Comparison of ENCODE assay signal across 8 cellular contexts in the genomic region with DNA sequence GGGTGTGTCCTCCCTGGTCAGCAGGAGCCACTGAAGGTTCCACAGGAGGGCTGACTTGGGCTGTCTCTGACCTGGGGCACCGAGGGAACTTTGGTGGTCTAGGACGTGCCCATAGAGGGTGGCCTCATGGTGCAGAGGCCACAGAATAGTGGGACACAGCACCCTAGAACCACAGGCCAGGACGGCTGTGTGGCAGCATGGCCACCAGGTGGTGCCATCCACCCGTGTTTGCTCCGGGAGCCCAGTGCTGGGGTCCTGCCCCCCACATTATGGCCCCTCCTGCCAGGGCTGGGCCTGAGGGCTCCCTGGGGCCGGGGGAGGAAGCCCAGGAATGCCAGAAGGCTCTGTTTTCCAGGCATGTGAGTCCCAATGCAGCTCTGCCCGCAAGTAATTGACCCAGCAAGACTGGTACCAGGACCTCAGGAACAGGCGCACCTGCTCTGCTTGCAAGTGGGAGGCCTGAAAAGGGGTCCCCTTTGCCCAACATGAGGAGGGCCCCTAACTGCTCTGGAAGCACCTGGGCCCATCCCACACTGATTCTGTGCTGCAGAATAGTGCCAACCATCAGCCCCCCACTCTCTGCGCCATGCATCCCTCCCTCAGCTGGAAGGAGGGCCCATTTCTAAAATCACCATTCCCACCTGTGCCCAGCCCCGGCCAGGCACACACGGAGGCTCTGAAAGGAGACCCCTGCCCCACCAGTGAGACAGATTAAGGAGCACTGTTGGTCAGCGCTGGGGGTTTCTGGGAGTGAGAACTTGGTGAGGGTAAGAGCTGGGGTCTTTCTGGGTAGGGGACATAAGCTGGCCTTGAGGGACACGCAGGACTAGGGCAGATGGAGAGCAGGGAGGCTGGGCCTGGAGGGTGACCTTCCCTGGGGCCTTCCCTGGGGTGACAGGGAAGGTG.
A peak's percentile ranks its signal among the peaks of the same experiment; 100 is the strongest.
DNase-seq lines count a peak whose midpoint lies in the region; ATAC-seq and TF ChIP-seq lines count a peak whose summit lies in the region.
"Not testable (repeated sequence)": the region's sequence is repeated elsewhere in the genome, so short reads cannot be mapped to it uniquely, and the experiment has no call there.

No MANE protein-coding gene starts in this region.

- H3K4me2 ChIP-seq in parathyroid adenoma (ENCODE audit: low read length), result not testable (repeated sequence)

- H3K27ac Mint-ChIP-seq in activated T-helper 1 cell treated with anti-CD3 and anti-CD28 coated beads, Interleukin-12 subunit alpha, Interleukin-12 subunit beta, Interleukin-2, Interleukin-4 antibody, amounts not matched to agents 30 ng/mL and 10 ng/mL and 1 ng/mL, durations not matched to agents 14 hours and 24 hours and 36 hours, result not testable (repeated sequence)

- ATAC-seq in upper lobe of right lung, result peak; percentile 38

- not testable (repeated sequence) for H3K9me3 ChIP-seq in parathyroid adenoma (ENCODE audit: control insufficient read depth, low read length); upper lobe of right lung

- DNase-seq in DMS 273 (lab: John Stamatoyannopoulos, UW; ENCODE audit: unreplicated experiment) (peak; percentile 54), RPMI8226 (peak; percentile 55), ecto neural progenitor cell (ENCODE audit: low spot score) (peak; percentile 73), iPS-NIHi11 (ENCODE audit: low spot score) (peak; percentile 78), upper lobe of right lung (peak; percentile 61)
- not testable (repeated sequence) for DNase-seq in HL-60 (ENCODE audit: low read depth in 1 of 2, low spot score in 1 of 2)
- peak; percentile 6 for DNase-seq in activated T-helper 1 cell treated with anti-CD3 and anti-CD28 coated beads, Interleukin-12 subunit alpha, Interleukin-12 subunit beta, Interleukin-2, Interleukin-4 antibody, amounts not matched to agents 30 ng/mL and 10 ng/mL and 1 ng/mL, durations not matched to agents 14 hours and 24 hours and 36 hours (ENCODE audit: low spot score)

- H3K4me1 Mint-ChIP-seq in activated T-helper 1 cell treated with anti-CD3 and anti-CD28 coated beads, Interleukin-12 subunit alpha, Interleukin-12 subunit beta, Interleukin-2, Interleukin-4 antibody, amounts not matched to agents 30 ng/mL and 10 ng/mL and 1 ng/mL, durations not matched to agents 14 hours and 24 hours and 36 hours (ENCODE audit: low read depth), result not testable (repeated sequence)

- H3K36me3 ChIP-seq in parathyroid adenoma (ENCODE audit: control insufficient read depth, insufficient read depth, low read length); upper lobe of right lung: not testable (repeated sequence)

- H3K79me2 ChIP-seq in parathyroid adenoma, result not testable (repeated sequence)

- H3K27ac ChIP-seq in HL-60 (replicated peaks); parathyroid adenoma; upper lobe of right lung: not testable (repeated sequence)

- not testable (repeated sequence) for H3K4me1 ChIP-seq in parathyroid adenoma, upper lobe of right lung

- H3K36me3 Mint-ChIP-seq in activated T-helper 1 cell treated with anti-CD3 and anti-CD28 coated beads, Interleukin-12 subunit alpha, Interleukin-12 subunit beta, Interleukin-2, Interleukin-4 antibody, amounts not matched to agents 30 ng/mL and 10 ng/mL and 1 ng/mL, durations not matched to agents 14 hours and 24 hours and 36 hours (ENCODE audit: low read depth), result not testable (repeated sequence)

- H3K27me3 Mint-ChIP-seq in activated T-helper 1 cell treated with anti-CD3 and anti-CD28 coated beads, Interleukin-12 subunit alpha, Interleukin-12 subunit beta, Interleukin-2, Interleukin-4 antibody, amounts not matched to agents 30 ng/mL and 10 ng/mL and 1 ng/mL, durations not matched to agents 14 hours and 24 hours and 36 hours (ENCODE audit: insufficient read depth), result not testable (repeated sequence)

- not testable (repeated sequence) for H3K9me3 Mint-ChIP-seq in activated T-helper 1 cell treated with anti-CD3 and anti-CD28 coated beads, Interleukin-12 subunit alpha, Interleukin-12 subunit beta, Interleukin-2, Interleukin-4 antibody, amounts not matched to agents 30 ng/mL and 10 ng/mL and 1 ng/mL, durations not matched to agents 14 hours and 24 hours and 36 hours

- H2AFZ ChIP-seq in parathyroid adenoma, result not testable (repeated sequence)

- not testable (repeated sequence) for H3K9ac ChIP-seq in parathyroid adenoma

- not testable (repeated sequence) for H3K4me3 Mint-ChIP-seq in activated T-helper 1 cell treated with anti-CD3 and anti-CD28 coated beads, Interleukin-12 subunit alpha, Interleukin-12 subunit beta, Interleukin-2, Interleukin-4 antibody, amounts not matched to agents 30 ng/mL and 10 ng/mL and 1 ng/mL, durations not matched to agents 14 hours and 24 hours and 36 hours

- intact Hi-C loops in activated T-helper 1 cell treated with anti-CD3 and anti-CD28 coated beads, Interleukin-12 subunit alpha, Interleukin-12 subunit beta, Interleukin-2, Interleukin-4 antibody, amounts not matched to agents 30 ng/mL and 10 ng/mL and 1 ng/mL, durations not matched to agents 14 hours and 24 hours and 36 hours (cut with micrococcal nuclease); upper lobe of right lung (cut with DNase I): not testable (repeated sequence)

- not testable (repeated sequence) for H3K4me3 ChIP-seq in HL-60 (replicated peaks; ENCODE audit: insufficient read depth, low read length); parathyroid adenoma (ENCODE audit: low read depth, low read length); upper lobe of right lung

- not testable (repeated sequence) for H3K27me3 ChIP-seq in HL-60 (ENCODE audit: insufficient read depth, poor library complexity, severe bottlenecking); parathyroid adenoma (ENCODE audit: control insufficient read depth, insufficient read depth, low read length); upper lobe of right lung

- TF ChIP-seq CTCF in HL-60 (IDR thresholded peaks at IDR 0.05; ENCODE audit: insufficient read depth, low read length), result peak; percentile 83
- TF ChIP-seq CTCF in parathyroid adenoma (IDR thresholded peaks at IDR 0.05), result peak; percentile 29
- TF ChIP-seq CTCF in upper lobe of right lung (IDR thresholded peaks at IDR 0.05), result peak; percentile 58

Comparison
In these comparisons a context has a peak if more than half of its experiments do, and no peak if none do; other contexts are left out.
1. CTCF ChIP-seq: peak in every context shown above with its lines; median percentile 83 in HL-60; 58 in upper lobe of right lung; 29 in parathyroid adenoma.